Comparison of ENCODE assay signal across 19 cellular contexts in the genomic region with DNA sequence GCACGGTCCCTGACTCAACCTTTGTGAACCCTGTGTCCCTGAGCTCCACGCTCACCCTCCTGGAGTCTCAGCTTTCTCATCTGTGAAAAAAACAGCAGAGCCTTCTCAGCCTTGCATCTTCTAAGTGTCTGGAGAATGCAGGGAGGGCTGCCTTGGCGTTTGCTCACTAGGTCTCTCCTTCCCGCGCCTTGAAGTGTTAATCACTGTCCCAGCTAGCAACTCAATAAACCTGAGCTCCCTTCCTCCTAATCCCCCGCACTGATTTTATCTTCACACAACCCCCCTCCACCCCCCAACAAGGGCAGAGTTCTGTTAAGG. TPM values are rescaled to one million over a fixed set of nuclear protein-coding genes. Genes with fewer than 3 reads are reported as not detected.
DNase-seq lines count a peak whose midpoint lies in the region; ATAC-seq, FAIRE-seq and TF ChIP-seq lines count a peak whose summit lies in the region.
"Had no signal": no experiment of that assay in that cellular context is flagged by ENCODE, and none has a peak within 500 bp of the region (broad histone marks: within the 10 kb centered on the region; RNA-seq: fewer than 3 reads in every experiment).

No MANE protein-coding gene starts in this region.

- SMC1A ChIA-PET in GM12878 (lab: Charles Lee; ENCODE audit: uncharacterized antibody, unreplicated experiment), result interaction anchor here (0.7 to 6.0 kb wide), 12 partner anchors 9 to 634 kb away, joined by 3 to 41 read pairs (median 4); no protein-coding TSS in a partner anchor

- RAD21 ChIA-PET in GM12878 (lab: Charles Lee; ENCODE audit: unreplicated experiment), result interaction anchor here (0.6 to 2.1 kb wide), 10 partner anchors 20 to 1353 kb away, joined by 3 to 14 read pairs (median 3); no protein-coding TSS in a partner anchor

- BruUV-seq in GM12878 (replicated peaks; lab: Mats Ljungman, UMichigan), result no TSS peak

- no peak overlapping the region for H3K27ac ChIP-seq in GM12878 (ENCODE audit: control insufficient read depth, insufficient read depth)
- peak overlapping the region in 18 of 21 experiments; percentile 8 to 82 (median 66) for H3K27ac ChIP-seq in skin epidermis
- H3K27ac ChIP-seq: GM23248 had no signal

- peaks cover 10% of the 10 kb centered on the region; the same call in 2 of the 3 replicates for H3K9me3 ChIP-seq in GM12878 (replicated peaks; ENCODE audit: control insufficient read depth, insufficient read depth, low read length)

- H3K79me2 ChIP-seq in GM12878 (ENCODE audit: control insufficient read depth, insufficient read depth, low read length), result no peaks in the 10 kb centered on the region

- no peaks in the 10 kb centered on the region for H4K20me1 ChIP-seq in GM12878 (ENCODE audit: control insufficient read depth, insufficient read depth)

- in situ Hi-C loops in GM12878 (cut with MboI), result loop anchor here (25.0 kb wide), 1 partner anchor 1362 kb away; no protein-coding TSS in a partner anchor

- H3K27me3 ChIP-seq in H7 (ENCODE audit: control insufficient read depth, insufficient read depth, low read length) (no peaks in the 10 kb centered on the region), GM12878 (replicated peaks in 1 of 2; ENCODE audit: control insufficient read depth in 2 of 2, insufficient read depth in 2 of 2, low read length in 1 of 2) (peaks cover 0 to 2% of the 10 kb centered on the region in 2 experiments; a peak in 1 of 4 replicates)

- peak; percentile 49 for FAIRE-seq in GM12878 (lab: Jason Lieb, UNC)
- FAIRE-seq: bronchial epithelial cell, D721Med, frontal cortex had no signal

- no peak for TF ChIP-seq EP300 in GM12878 (IDR thresholded peaks at IDR 0.05; ENCODE audit: borderline replicate concordance in 1 of 2, control insufficient read depth in 1 of 2, low read depth in 2 of 2, low read length in 2 of 2)

- intact Hi-C loops in GM12878 (cut with micrococcal nuclease; ENCODE audit: unreplicated experiment), result no loop called here

- peak; percentile 72 for DNase-seq in H7
- DNase-seq in GM12878 (ENCODE audit: low read depth, low spot score), result no peak
- peak; percentile 68 for DNase-seq in left kidney (ENCODE audit: low read depth, low spot score)
- no peak for DNase-seq in globus pallidus (ENCODE audit: low spot score)
- DNase-seq in DMS79 (lab: John Stamatoyannopoulos, UW), result no peak
- DNase-seq in retina, result no peak
- DNase-seq in activated effector memory CD4-positive, alpha-beta T cell treated with anti-CD3 and anti-CD28 coated beads, Interleukin-2, amount 50 U/mL, for 16 hours, result no peak
- DNase-seq: activated naive CD4-positive, alpha-beta T cell treated with Interleukin-2 at 50 U/mL for 16 hours; GM23248; naive B cell; NCI-H1436; NCI-H510A; stimulated activated naive B cell treated with anti-CD40 and anti-IgM and Interleukin-4, amounts not matched to agents 10 μg/mL and 1 μg/mL and 100 μg/mL, for 72 hours; SW 1271 had no signal

- no peak for ATAC-seq in GM12878
- ATAC-seq: Panc1; stimulated activated naive B cell treated with anti-CD40 and anti-IgM and Interleukin-4, amounts not matched to agents 10 μg/mL and 1 μg/mL and 100 μg/mL, for 72 hours had no signal

- peaks cover 22% of the 10 kb centered on the region for H3K4me1 ChIP-seq in GM12878 (ENCODE audit: control insufficient read depth, insufficient read depth, low read length)

- POLR2A ChIA-PET in GM12878 (lab: Charles Lee), result interaction anchor here (0.7 to 2.3 kb wide), 2 partner anchors 21 to 105 kb away, joined by 3 to 12 read pairs; no protein-coding TSS in a partner anchor

- TF ChIP-seq RAD21 in GM12878 (IDR thresholded peaks at IDR 0.05; ENCODE audit: insufficient read depth, low read depth, low read length), result no peak

- no peak overlapping the region for H2AFZ ChIP-seq in GM12878 (ENCODE audit: control insufficient read depth, low read depth, low read length)
- H2AFZ ChIP-seq: GM23248 had no signal

- WGBS in GM12878 (ENCODE audit: insufficient coverage, insufficient replicate concordance, low lambda C conversion rate, missing lambda C conversion rate), result 70% methylated on average over 6 of the region's 6 CpGs

- H3K4me2 ChIP-seq in GM12878 (ENCODE audit: control insufficient read depth, insufficient read depth), result no peak overlapping the region

- no peak for TF ChIP-seq CTCF in GM12878 (IDR thresholded peaks at IDR 0.05 in 2 of 3, conservative IDR thresholded peaks at IDR 0.05 in 1 of 3; ENCODE audit: control insufficient read depth in 2 of 3, extremely low read depth in 1 of 3, insufficient read depth in 1 of 3, low read depth in 3 of 3, low read length in 3 of 3)

- no peak for TF ChIP-seq POLR2A in GM12878 (IDR thresholded peaks at IDR 0.05; ENCODE audit: low read depth, low read length)

- CTCF ChIA-PET in GM12878 (lab: Yijun Ruan, JAX), result interaction anchor here (0.9 to 1.8 kb wide), 6 partner anchors 11 to 93 kb away, joined by 3 to 8 read pairs (median 4); no protein-coding TSS in a partner anchor

- H3K36me3 ChIP-seq in H7 (replicated peaks; ENCODE audit: control insufficient read depth, insufficient read depth, low read length) (no peaks in the 10 kb centered on the region), GM12878 (ENCODE audit: control insufficient read depth in 2 of 2, insufficient read depth in 2 of 2, low read length in 1 of 2) (no peaks in the 10 kb centered on the region)

- H3K9ac ChIP-seq in GM12878 (ENCODE audit: control insufficient read depth, insufficient read depth, low read length), result no peak overlapping the region
- H3K9ac ChIP-seq: GM23248 had no signal

- H3K4me3 ChIP-seq in H7 (ENCODE audit: insufficient read depth, low read depth, low read length) (no peak overlapping the region), GM12878 (no peak overlapping the region), skin epidermis (no peak overlapping the region)
- H3K4me3 ChIP-seq: GM23248 had no signal

TF ChIP-seq in GM12878, 131 proteins besides CTCF, POLR2A, EP300 and RAD21:
- TF ChIP-seq EED (IDR thresholded peaks at IDR 0.05; ENCODE audit: low read depth) (no peak), SKIL (IDR thresholded peaks at IDR 0.05; ENCODE audit: low read depth, poor library complexity, severe bottlenecking) (no peak), HDAC6 (IDR thresholded peaks at IDR 0.05; ENCODE audit: unreplicated experiment) (no peak), SREBF2 (IDR thresholded peaks at IDR 0.05; ENCODE audit: low read length) (no peak), FOS (IDR thresholded peaks at IDR 0.05; ENCODE audit: borderline replicate concordance, extremely low read depth, insufficient read length) (no peak), MEF2A (IDR thresholded peaks at IDR 0.05; ENCODE audit: insufficient read depth, low read depth, low read length) (no peak), IRF4 (IDR thresholded peaks at IDR 0.05; ENCODE audit: low read depth, low read length) (no peak), SIX5 (IDR thresholded peaks at IDR 0.05; ENCODE audit: low read depth, low read length, severe bottlenecking) (no peak), BCL11A (IDR thresholded peaks at IDR 0.05; ENCODE audit: low read depth, low read length) (no peak), CBX5 (IDR thresholded peaks at IDR 0.05; ENCODE audit: low read depth) (no peak), MXI1 (IDR thresholded peaks at IDR 0.05; ENCODE audit: low read depth, low read length) (no peak)

RNA-seq across cellular contexts. Expression of gene FOXC1, which starts 34.9 kb away (rescaled TPM):
- 3.7 and 6.8 TPM in 2 replicates for total RNA-seq in H7 (2014; rRNA removed; shearing (Covaris generic))
- not detected in 2 replicates for total RNA-seq in GM12878 (2013; cell fraction: nucleolus; rRNA removed)
- total RNA-seq in GM12878 (2014; rRNA removed) (0.38 and 0.51 TPM in 2 replicates), GM12878 (2014; rRNA removed; fragmentation: Illumina TruSeq; extraction: Trizol) (0.37 and 0.45 TPM in 2 replicates), GM12878 (2021) (1.5 and 1.7 TPM in 2 replicates)
- polyA plus RNA-seq in GM12878 (2011; ENCODE audit: low read depth), result 0.26 TPM
- polyA plus RNA-seq in GM12878 (2011; rRNA removed) (0.17 and 0.26 TPM in 2 replicates), GM12878 (2014; fragmentation: Illumina TruSeq; extraction: Trizol) (0.81 and 0.97 TPM in 2 replicates), GM12878 (2014; fragmentation: Nextera tagmentation; extraction: Ambion mirVana) (under 1 TPM; 0.13 to 0.26 TPM), GM12878 (2014; rRNA removed) (0.60 and 0.94 TPM in 2 replicates), GM12878 (2016; fragmentation: Nextera tagmentation; extraction: Ambion mirVana) (not detected)
- 0.07 and 0.17 TPM in 2 replicates for polyA plus RNA-seq in GM12878 (2011; cell fraction: cytosol; rRNA removed)
- 0.19 and 0.31 TPM in 2 replicates for polyA plus RNA-seq in GM12878 (2011; cell fraction: nucleus; rRNA removed)
- 0.24 and 0.38 TPM in 2 replicates for polyA plus RNA-seq in GM12878 (2012)
- 0.15 TPM in 1 of 2 replicates, not detected in the other for polyA minus RNA-seq in GM12878 (2011; rRNA and poly(A)+ RNA removed)
- 0.53 and 0.83 TPM in 2 replicates for polyA minus RNA-seq in GM12878 (2011; cell fraction: cytosol; rRNA and poly(A)+ RNA removed)
- polyA minus RNA-seq in GM12878 (2011; cell fraction: nucleus; rRNA and poly(A)+ RNA removed), result 0.12 and 0.57 TPM in 2 replicates

Comparison
In these comparisons a context has a peak if more than half of its experiments do, and no peak if none do; other contexts are left out.
1. DNase-seq: peak in H7 (single experiment) and left kidney (single experiment); none in GM12878 (single experiment), globus pallidus (single experiment), DMS79 (single experiment), retina (single experiment) and activated effector memory CD4-positive, alpha-beta T cell treated with anti-CD3 and anti-CD28 coated beads, Interleukin-2, amount 50 U/mL, for 16 hours (single experiment).